Comparison of ENCODE assay signal across 11 cellular contexts in the genomic region with DNA sequence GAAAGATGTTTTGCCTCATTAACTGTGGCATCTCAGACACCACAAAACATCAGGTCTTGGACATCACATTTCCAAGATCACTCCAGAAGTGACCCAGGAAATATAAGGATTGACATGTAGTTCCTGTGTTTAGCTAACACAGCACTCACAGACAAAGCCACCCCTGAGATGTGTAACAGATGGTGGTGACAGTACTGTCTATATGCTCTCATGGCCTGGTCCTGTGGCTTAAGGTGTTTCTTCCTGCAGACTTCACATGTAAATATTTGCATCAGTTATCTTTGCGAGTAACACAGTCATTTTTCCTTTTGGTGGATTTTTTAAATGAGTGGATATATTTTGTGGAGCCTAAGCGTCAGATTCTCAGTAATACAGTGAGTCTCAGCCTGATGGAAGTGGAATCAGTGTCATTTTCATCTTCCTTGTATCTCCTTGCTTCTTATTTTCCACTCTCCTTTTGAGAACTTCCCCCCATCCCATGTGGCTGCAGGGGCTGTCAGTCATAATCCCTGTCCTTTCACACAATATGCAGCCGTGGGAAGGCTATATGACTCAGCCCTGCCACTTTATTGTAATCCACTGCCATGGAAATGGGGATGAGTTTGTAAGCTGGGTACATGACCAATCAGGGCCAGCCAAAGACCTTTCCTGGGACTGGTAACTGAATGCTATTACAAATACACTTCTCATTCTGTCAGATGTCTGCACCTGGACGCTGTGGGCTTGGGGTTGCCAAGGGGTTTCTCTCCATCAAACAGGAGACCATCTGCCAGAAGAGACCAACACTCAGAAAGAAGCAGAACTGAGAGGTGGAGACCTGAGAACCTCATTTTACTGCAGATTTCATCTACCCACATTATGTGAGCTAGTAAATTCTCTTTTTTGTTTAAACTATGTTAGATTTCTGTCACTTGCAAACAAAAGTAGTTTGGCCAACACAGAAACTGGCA.
DNase-seq lines count a peak whose midpoint lies in the region; TF ChIP-seq lines count a peak whose summit lies in the region.
"Had no signal": no experiment of that assay in that cellular context is flagged by ENCODE, and none has a peak within 500 bp of the region (broad histone marks: within the 10 kb centered on the region; RNA-seq: fewer than 3 reads in every experiment).

No MANE protein-coding gene starts in this region.

- no peaks in the 10 kb centered on the region for H3K79me2 ChIP-seq in trophoblast cell (ENCODE audit: control insufficient read depth, insufficient read depth, low read length, poor library complexity)

- H3K4me3 ChIP-seq in prostate gland (no peak overlapping the region), trophoblast cell (ENCODE audit: low read depth, low read length) (no peak overlapping the region)
- H3K4me3 ChIP-seq: lower lobe of right lung, neural progenitor cell had no signal

- DNase-seq in NCI-H510A treated with DMSO at 0.1 percent for 48 hours (lab: John Stamatoyannopoulos, UW) = peak; percentile 15
- DNase-seq in NCI-H510A (lab: John Stamatoyannopoulos, UW) = no peak
- DNase-seq in HEK293T (ENCODE audit: extremely low spot score) = no peak
- no peak for DNase-seq in prostate gland (ENCODE audit: low spot score)
- DNase-seq in stimulated activated CD4-positive, alpha-beta T cell treated with anti-CD3 and anti-CD28 coated beads, Interleukin-2, amount 100 ng/mL, for 24 hours = no peak
- no peak for DNase-seq in trophoblast cell
- no peak for DNase-seq in activated CD4-positive, alpha-beta T cell treated with anti-CD3 and anti-CD28 coated beads for 48 hours
- DNase-seq: ACHN, lower lobe of right lung had no signal

- H2BK12ac ChIP-seq in trophoblast cell (ENCODE audit: low read length) = no peak overlapping the region

- 68% methylated on average over 4 of the region's 4 CpGs for WGBS in prostate gland
- WGBS in trophoblast cell (ENCODE audit: extremely low coverage, insufficient coverage, insufficient read length) = no CpG with 5 or more reads among the region's 4 CpGs

- no peak overlapping the region for H4K8ac ChIP-seq in trophoblast cell (ENCODE audit: low read depth, low read length)

- no peak overlapping the region for H2BK120ac ChIP-seq in trophoblast cell (ENCODE audit: insufficient read depth, low read length, poor library complexity)

- no peak overlapping the region for H2BK5ac ChIP-seq in trophoblast cell (ENCODE audit: low read depth, low read length, poor library complexity)

- POLR2A ChIA-PET in HEK293T (lab: Yijun Ruan, JAX) = no interaction called here

- H3K9ac ChIP-seq in trophoblast cell (ENCODE audit: low read length) = no peak overlapping the region
- H3K9ac ChIP-seq: neural progenitor cell had no signal

- no peak overlapping the region for H2AK5ac ChIP-seq in trophoblast cell (ENCODE audit: low read length)

- no peak overlapping the region for H2AFZ ChIP-seq in trophoblast cell (ENCODE audit: insufficient read depth, low read length, poor library complexity)
- H2AFZ ChIP-seq: neural progenitor cell had no signal

- H3K9me3 ChIP-seq in prostate gland (no peaks in the 10 kb centered on the region), trophoblast cell (ENCODE audit: insufficient read depth, low read depth, low read length) (no peaks in the 10 kb centered on the region)
- H3K9me3 ChIP-seq: lower lobe of right lung had no signal

- H3K27ac ChIP-seq in VCaP = peak overlapping the region; percentile 91
- H3K27ac ChIP-seq in prostate gland = peak overlapping the region; percentile 17 to 35
- no peak overlapping the region for H3K27ac ChIP-seq in trophoblast cell (ENCODE audit: low read depth, low read length)
- H3K27ac ChIP-seq: lower lobe of right lung, neural progenitor cell had no signal

- H3K79me1 ChIP-seq in trophoblast cell (ENCODE audit: low read length) = no peaks in the 10 kb centered on the region

- H4K91ac ChIP-seq in trophoblast cell (ENCODE audit: low read depth, low read length) = no peak overlapping the region

- H3K27me3 ChIP-seq in prostate gland (replicated peaks; ENCODE audit: insufficient read depth) (no peaks in the 10 kb centered on the region), trophoblast cell (ENCODE audit: insufficient read depth, low read length) (no peaks in the 10 kb centered on the region)
- H3K27me3 ChIP-seq: neural progenitor cell had no signal

- H3K14ac ChIP-seq in trophoblast cell (ENCODE audit: low read length) = no peak overlapping the region

- intact Hi-C loops in prostate gland (cut with DNase I) = no loop called here

- no peaks in the 10 kb centered on the region for H3K4me1 ChIP-seq in prostate gland (replicated peaks)
- peaks cover 3 to 9% of the 10 kb centered on the region in 2 experiments for H3K4me1 ChIP-seq in trophoblast cell (ENCODE audit: control insufficient read depth in 1 of 2, insufficient read depth in 2 of 2, low read length in 2 of 2)
- H3K4me1 ChIP-seq: neural progenitor cell had no signal

- CTCF ChIA-PET in HEK293T (lab: Yijun Ruan, JAX) = no interaction called here

- no peak overlapping the region for H4K12ac ChIP-seq in trophoblast cell (ENCODE audit: low read depth, low read length)

- H3K23ac ChIP-seq in trophoblast cell (ENCODE audit: low read length) = no peak overlapping the region

- H3K36me3 ChIP-seq in prostate gland = no peaks in the 10 kb centered on the region
- no peaks in the 10 kb centered on the region for H3K36me3 ChIP-seq in trophoblast cell (ENCODE audit: control insufficient read depth in 1 of 2, insufficient read depth in 2 of 2, low read length in 2 of 2)
- H3K36me3 ChIP-seq: lower lobe of right lung, neural progenitor cell had no signal

- TF ChIP-seq POLR2A in prostate gland (IDR thresholded peaks at IDR 0.05) = no peak

- no peak overlapping the region for H3K4me2 ChIP-seq in trophoblast cell (ENCODE audit: low read length)
- H3K4me2 ChIP-seq: neural progenitor cell had no signal

- H3K18ac ChIP-seq in trophoblast cell (ENCODE audit: low read length) = no peak overlapping the region

- TF ChIP-seq CTCF in VCaP (conservative IDR thresholded peaks at IDR 0.05) (no peak), prostate gland (IDR thresholded peaks at IDR 0.05) (no peak)

- no peak overlapping the region for H3K4ac ChIP-seq in trophoblast cell (ENCODE audit: low read depth, low read length)

TF ChIP-seq in HEK293T, 16 proteins besides CTCF, POLR2A, EP300 and RAD21:
- TF ChIP-seq, protein P1, sequence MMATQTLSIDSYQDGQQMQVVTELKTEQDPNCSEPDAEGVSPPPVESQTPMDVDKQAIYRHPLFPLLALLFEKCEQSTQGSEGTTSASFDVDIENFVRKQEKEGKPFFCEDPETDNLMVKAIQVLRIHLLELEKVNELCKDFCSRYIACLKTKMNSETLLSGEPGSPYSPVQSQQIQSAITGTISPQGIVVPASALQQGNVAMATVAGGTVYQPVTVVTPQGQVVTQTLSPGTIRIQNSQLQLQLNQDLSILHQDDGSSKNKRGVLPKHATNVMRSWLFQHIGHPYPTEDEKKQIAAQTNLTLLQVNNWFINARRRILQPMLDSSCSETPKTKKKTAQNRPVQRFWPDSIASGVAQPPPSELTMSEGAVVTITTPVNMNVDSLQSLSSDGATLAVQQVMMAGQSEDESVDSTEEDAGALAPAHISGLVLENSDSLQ (IDR thresholded peaks at IDR 0.05) = 0 out of 2 replicates have a peak, but pooled peaks have one; percentile 4
- no peak for TF ChIP-seq HDGF (IDR thresholded peaks at IDR 0.05; ENCODE audit: borderline replicate concordance)
- TF ChIP-seq CTBP1 (IDR thresholded peaks at IDR 0.05; ENCODE audit: borderline replicate concordance) = no peak
TF ChIP-seq in HEK293T: peak in this region for 1.
